ENCODE assay signal across 36 cellular contexts in the genomic region with DNA sequence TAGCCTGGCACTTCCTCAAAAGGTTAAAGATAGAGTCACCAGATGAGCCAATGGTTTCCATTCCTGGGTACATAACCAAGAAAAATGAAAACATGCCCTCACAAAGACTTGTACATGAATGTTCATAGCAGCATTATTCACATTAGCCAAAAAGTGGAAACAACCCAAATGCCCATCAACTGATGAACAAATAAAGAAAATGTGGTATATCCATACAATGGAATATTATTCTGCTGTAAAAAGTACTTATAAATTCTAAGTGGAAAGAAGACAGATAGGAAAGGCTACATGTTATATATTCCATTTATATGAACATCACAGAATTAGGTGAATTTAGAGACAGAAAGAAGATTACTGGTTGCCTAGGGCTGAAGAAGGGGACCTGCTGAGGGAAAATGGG. TPM values are rescaled to one million over a fixed set of nuclear protein-coding genes. Genes with fewer than 3 reads are reported as not detected.
"Had no signal": no experiment of that assay in that cellular context is flagged by ENCODE, and none has a peak within 500 bp of the region (broad histone marks: within the 10 kb centered on the region; RNA-seq: fewer than 3 reads in every experiment).

No MANE protein-coding gene starts in this region.

- H3K27ac ChIP-seq: adrenal gland, ascending aorta, body of pancreas, brain microvascular endothelial cell, breast epithelium, cardiac muscle cell had no signal

- H3K27me3 ChIP-seq: adrenal gland, ascending aorta, body of pancreas, breast epithelium, cardiac muscle cell had no signal

- H3K9me3 ChIP-seq: adrenal gland, body of pancreas, breast epithelium had no signal

- H3K4me1 ChIP-seq: adrenal gland, ascending aorta, body of pancreas, breast epithelium had no signal

- FAIRE-seq: astrocyte, bronchial epithelial cell, colon had no signal

- H3K36me3 ChIP-seq: adrenal gland, ascending aorta, brain microvascular endothelial cell, breast epithelium, cardiac muscle cell had no signal

- H3K4me3 ChIP-seq: adrenal gland, ascending aorta, body of pancreas, breast epithelium, cardiac muscle cell had no signal

- ATAC-seq: activated naive CD4-positive, alpha-beta T cell treated with anti-CD3 and anti-CD28 coated beads, Interleukin-2, amount 50 U/mL, for 72 hours; activated naive CD8-positive, alpha-beta T cell treated with anti-CD3 and anti-CD28 coated beads, Interleukin-2, amount 50 U/mL, for 24 hours; activated T-cell treated with anti-CD3 and anti-CD28 coated beads, Interleukin-2, amount 50 U/mL, for 4 hours; activated T-cell treated with anti-CD3 and anti-CD28 coated beads, Interleukin-2, amount 50 U/mL, for 72 hours; activated T-helper 17 cell treated with anti-CD3 and anti-CD28 coated beads, Interleukin-2, amount 50 U/mL, for 72 hours; body of pancreas had no signal

- DNase-seq: activated effector memory CD4-positive, alpha-beta T cell treated with anti-CD3 and anti-CD28 coated beads, Interleukin-2, amount 50 U/mL, for 16 hours; activated effector memory CD4-positive, alpha-beta T cell treated with Interleukin-2 at 50 U/mL for 16 hours; activated gamma-delta T cell; activated gamma-delta T cell treated with Interleukin-2 at 50 U/mL for 16 hours; activated naive CD4-positive, alpha-beta T cell; activated naive CD4-positive, alpha-beta T cell treated with anti-CD3 and anti-CD28 coated beads for 36 hours; activated naive CD4-positive, alpha-beta T cell treated with anti-CD3 and anti-CD28 coated beads, Interleukin-2, amount 10 ng/mL, durations not matched to agents 7 days and 5 days; activated naive CD4-positive, alpha-beta T cell treated with anti-CD3 and anti-CD28 coated beads, Interleukin-2, amount 50 U/mL, for 16 hours; activated naive CD4-positive, alpha-beta T cell treated with Interleukin-2 at 50 U/mL for 16 hours; activated naive CD8-positive, alpha-beta T cell treated with anti-CD3 and anti-CD28 coated beads for 36 hours; activated naive CD8-positive, alpha-beta T cell treated with anti-CD3 and anti-CD28 coated beads, Interleukin-2, amount 10 ng/mL, durations not matched to agents 7 days and 5 days; activated naive CD8-positive, alpha-beta T cell treated with anti-CD3 and anti-CD28 coated beads, Interleukin-2, amount 50 U/mL, for 24 hours; activated T-cell treated with anti-CD3 and anti-CD28 coated beads, Interleukin-2, amount 50 U/mL, for 4 hours; activated T-cell treated with anti-CD3 and anti-CD28 coated beads, Interleukin-2, amount 50 U/mL, for 48 hours; activated T-cell treated with anti-CD3 and anti-CD28 coated beads, Interleukin-2, amount 50 U/mL, for 72 hours; adrenal gland; amniotic stem cell; amygdala; anterior cingulate cortex; aorta; body of pancreas; brain microvascular endothelial cell; caudate nucleus; central memory CD4-positive, alpha-beta T cell; cerebellar nuclear complex had no signal

RNA-seq across cellular contexts. Expression of a gene that starts 32.9 kb away (rescaled TPM):
- total RNA-seq: activated naive CD4-positive, alpha-beta T cell treated with anti-CD3 and anti-CD28 coated beads for 36 hours; activated naive CD4-positive, alpha-beta T cell treated with anti-CD3 and anti-CD28 coated beads, Interleukin-2, amount 50 U/mL, for 72 hours; activated naive CD8-positive, alpha-beta T cell treated with anti-CD3 and anti-CD28 coated beads for 36 hours; activated naive CD8-positive, alpha-beta T cell treated with anti-CD3 and anti-CD28 coated beads, Interleukin-2, amount 10 ng/mL, durations not matched to agents 7 days and 5 days; activated T-cell treated with anti-CD3 and anti-CD28 coated beads, Interleukin-2, amount 50 U/mL, for 72 hours; activated T-helper 2 cell treated with anti-CD3 and anti-CD28 coated beads, Interferon-gamma antibody, Interleukin-2, Interleukin-4, amounts not matched to agents 10 μg/mL and 5 μg/mL and 100 μg/mL, durations not matched to agents 14 hours and 24 hours and 36 hours; adrenal gland; ascending aorta; astrocyte; body of pancreas; breast epithelium; bronchial epithelial cell; cardiac muscle cell; cardiac septum; chondrocyte had no signal
- polyA plus RNA-seq: aorta, cardiac muscle cell had no signal
